In genomic region chr15:68285243-68285980, GRCh38 we compare ENCODE assay signal across 1 cellular context.
TF ChIP-seq lines count a peak whose summit lies in the region.

No MANE protein-coding gene starts in this region.

TF ChIP-seq in HepG2, 621 proteins besides CTCF, POLR2A, EP300 and RAD21 (continued from another document):
- peak; percentile 52; the same call in 1 of the 2 replicates for TF ChIP-seq ZGPAT (CRISPR knock-in tag; IDR thresholded peaks at IDR 0.05)
- TF ChIP-seq LCORL (IDR thresholded peaks at IDR 0.05), result no peak
- peak; percentile 70; the same call in 1 of the 2 replicates for TF ChIP-seq LCORL (CRISPR knock-in tag; IDR thresholded peaks at IDR 0.05)
- no peak for TF ChIP-seq NR2C2 (CRISPR knock-in tag; IDR thresholded peaks at IDR 0.05; ENCODE audit: borderline replicate concordance)
- TF ChIP-seq PHB2 (IDR thresholded peaks at IDR 0.05; ENCODE audit: partially characterized antibody), result no peak
- no peak for TF ChIP-seq ZNF329 (CRISPR knock-in tag; IDR thresholded peaks at IDR 0.05; ENCODE audit: low read depth)
- 0 out of 2 replicates have a peak, but pooled peaks have one; percentile 15 for TF ChIP-seq HOMEZ (CRISPR knock-in tag; IDR thresholded peaks at IDR 0.05; ENCODE audit: low read depth)
- 0 out of 2 replicates have a peak, but pooled peaks have one; percentile 33 for TF ChIP-seq FOXK1 (CRISPR knock-in tag; IDR thresholded peaks at IDR 0.05; ENCODE audit: borderline replicate concordance, low read depth)
- TF ChIP-seq ZNF644 (CRISPR knock-in tag; IDR thresholded peaks at IDR 0.05; ENCODE audit: low read depth), result peak; percentile 20; the same call in 1 of the 2 replicates
- TF ChIP-seq ETS1 (CRISPR knock-in tag; IDR thresholded peaks at IDR 0.05), result no peak
- peak; percentile 60 for TF ChIP-seq SAP130 (CRISPR knock-in tag; IDR thresholded peaks at IDR 0.05; ENCODE audit: low read depth)
- TF ChIP-seq YEATS4 (CRISPR knock-in tag; IDR thresholded peaks at IDR 0.05; ENCODE audit: borderline replicate concordance), result 0 out of 2 replicates have a peak, but pooled peaks have one; percentile 29
- TF ChIP-seq CEBPG (CRISPR knock-in tag; IDR thresholded peaks at IDR 0.05), result peak; percentile 95
- TF ChIP-seq MIXL1 (CRISPR knock-in tag; IDR thresholded peaks at IDR 0.05), result peak; percentile 56; the same call in 1 of the 2 replicates
- peak; percentile 44; the same call in 1 of the 2 replicates for TF ChIP-seq TGIF2 (CRISPR knock-in tag; IDR thresholded peaks at IDR 0.05)
- 0 out of 2 replicates have a peak, but pooled peaks have one; percentile 34 for TF ChIP-seq FOXP4 (CRISPR knock-in tag; IDR thresholded peaks at IDR 0.05)
- TF ChIP-seq ARID5B (CRISPR knock-in tag; IDR thresholded peaks at IDR 0.05), result peak; percentile 83; the same call in 1 of the 2 replicates
- peak; percentile 35; the same call in 1 of the 2 replicates for TF ChIP-seq ZNF292 (CRISPR knock-in tag; IDR thresholded peaks at IDR 0.05; ENCODE audit: borderline replicate concordance, low read depth)
- TF ChIP-seq PATZ1 (CRISPR knock-in tag; IDR thresholded peaks at IDR 0.05), result 0 out of 2 replicates have a peak, but pooled peaks have one; percentile 10
- no peak for TF ChIP-seq ZNF883 (CRISPR knock-in tag; IDR thresholded peaks at IDR 0.05; ENCODE audit: not compliant biosample characterization)
- TF ChIP-seq SALL1 (CRISPR knock-in tag; IDR thresholded peaks at IDR 0.05), result peak; percentile 29; the same call in 1 of the 2 replicates
- peak; percentile 98 for TF ChIP-seq ZNF7 (CRISPR knock-in tag; IDR thresholded peaks at IDR 0.05)
TF ChIP-seq in HepG2: peak in this region for 51.
